In genomic region chr18:8503287-8503686, GRCh38 we compare ENCODE assay signal across 25 cellular contexts.
"Had no signal": no experiment of that assay in that cellular context is flagged by ENCODE, and none has a peak within 500 bp of the region (broad histone marks: within the 10 kb centered on the region; RNA-seq: fewer than 3 reads in every experiment).

No MANE protein-coding gene starts in this region.

- H3K4me3 ChIP-seq: esophagus muscularis mucosa, gastroesophageal sphincter, heart left ventricle, lower lobe of right lung, neural progenitor cell, right lobe of liver, suprapubic skin, tibial nerve had no signal

- H3K9me3 ChIP-seq: esophagus muscularis mucosa, gastroesophageal sphincter, heart left ventricle, lower lobe of right lung, right lobe of liver, suprapubic skin, tibial nerve had no signal

- DNase-seq: activated CD4-positive, alpha-beta T cell treated with anti-CD3 and anti-CD28 coated beads for 1 hour; activated T-cell treated with anti-CD3 and anti-CD28 coated beads, Interleukin-2, amount 50 U/mL, for 1 hour; aorta; brain microvascular endothelial cell; central memory CD4-positive, alpha-beta T cell; dermis blood vessel endothelial cell; effector memory CD4-positive, alpha-beta T cell; heart left ventricle; islet precursor cell; left colon; lower lobe of right lung; mesendoderm; naive thymus-derived CD8-positive, alpha-beta T cell; posterior cingulate gyrus; right lobe of liver; small intestine; stimulated activated CD4-positive, alpha-beta T cell treated with anti-CD3 and anti-CD28 coated beads, Interleukin-2, amount 100 ng/mL, for 24 hours; stimulated activated naive CD8-positive, alpha-beta T cell treated with anti-CD3 and anti-CD28 coated beads, Interleukin-15, amount 100 ng/mL, for 72 hours had no signal

- H3K27me3 Mint-ChIP-seq: stimulated activated naive CD8-positive, alpha-beta T cell treated with anti-CD3 and anti-CD28 coated beads, Interleukin-15, amount 100 ng/mL, for 72 hours had no signal

- H2AFZ ChIP-seq: neural progenitor cell had no signal

- H3K27ac Mint-ChIP-seq: activated naive CD4-positive, alpha-beta T cell treated with anti-CD3 and anti-CD28 coated beads, Interleukin-2, amount 50 U/mL, for 72 hours; naive thymus-derived CD8-positive, alpha-beta T cell; neural progenitor cell; stimulated activated effector memory CD8-positive, alpha-beta T cell treated with anti-CD3 and anti-CD28 coated beads, Interleukin-12 subunit alpha, Interleukin-12 subunit beta, amount 100 ng/mL, for 72 hours; stimulated activated naive CD8-positive, alpha-beta T cell treated with anti-CD3 and anti-CD28 coated beads, Interleukin-15, amount 100 ng/mL, for 72 hours had no signal

- H3K4me1 Mint-ChIP-seq: naive thymus-derived CD8-positive, alpha-beta T cell; stimulated activated effector memory CD8-positive, alpha-beta T cell treated with anti-CD3 and anti-CD28 coated beads, Interleukin-12 subunit alpha, Interleukin-12 subunit beta, amount 100 ng/mL, for 72 hours; stimulated activated naive CD8-positive, alpha-beta T cell treated with anti-CD3 and anti-CD28 coated beads, Interleukin-15, amount 100 ng/mL, for 72 hours had no signal

- H3K27me3 ChIP-seq: brain microvascular endothelial cell, heart left ventricle, neural progenitor cell, right lobe of liver, suprapubic skin, tibial nerve had no signal

- H3K9me3 Mint-ChIP-seq: activated naive CD4-positive, alpha-beta T cell treated with anti-CD3 and anti-CD28 coated beads, Interleukin-2, amount 50 U/mL, for 72 hours; stimulated activated effector memory CD8-positive, alpha-beta T cell treated with anti-CD3 and anti-CD28 coated beads, Interleukin-12 subunit alpha, Interleukin-12 subunit beta, amount 100 ng/mL, for 72 hours; stimulated activated naive CD8-positive, alpha-beta T cell treated with anti-CD3 and anti-CD28 coated beads, Interleukin-15, amount 100 ng/mL, for 72 hours had no signal

- FAIRE-seq: small intestine had no signal

- H3K36me3 Mint-ChIP-seq: activated naive CD4-positive, alpha-beta T cell treated with anti-CD3 and anti-CD28 coated beads, Interleukin-2, amount 50 U/mL, for 72 hours; naive thymus-derived CD8-positive, alpha-beta T cell; neural progenitor cell; stimulated activated effector memory CD8-positive, alpha-beta T cell treated with anti-CD3 and anti-CD28 coated beads, Interleukin-12 subunit alpha, Interleukin-12 subunit beta, amount 100 ng/mL, for 72 hours had no signal

- H3K4me3 Mint-ChIP-seq: naive thymus-derived CD8-positive, alpha-beta T cell; neural progenitor cell; stimulated activated effector memory CD8-positive, alpha-beta T cell treated with anti-CD3 and anti-CD28 coated beads, Interleukin-12 subunit alpha, Interleukin-12 subunit beta, amount 100 ng/mL, for 72 hours; stimulated activated naive CD8-positive, alpha-beta T cell treated with anti-CD3 and anti-CD28 coated beads, Interleukin-15, amount 100 ng/mL, for 72 hours had no signal

- H3K4me1 ChIP-seq: heart left ventricle, lower lobe of right lung, neural progenitor cell, right lobe of liver, suprapubic skin had no signal

- H3K9ac ChIP-seq: neural progenitor cell had no signal

- ATAC-seq: activated naive CD4-positive, alpha-beta T cell treated with anti-CD3 and anti-CD28 coated beads, Interleukin-2, amount 50 U/mL, for 72 hours; gastroesophageal sphincter; heart left ventricle; left colon; lower lobe of right lung; naive thymus-derived CD8-positive, alpha-beta T cell; right lobe of liver; stimulated activated effector memory CD8-positive, alpha-beta T cell treated with anti-CD3 and anti-CD28 coated beads, Interleukin-12 subunit alpha, Interleukin-12 subunit beta, amount 100 ng/mL, for 72 hours; stimulated activated naive CD8-positive, alpha-beta T cell treated with anti-CD3 and anti-CD28 coated beads, Interleukin-15, amount 100 ng/mL, for 72 hours had no signal

- H3K4me2 ChIP-seq: neural progenitor cell had no signal

- H3K27ac ChIP-seq: brain microvascular endothelial cell, esophagus muscularis mucosa, gastroesophageal sphincter, heart left ventricle, lower lobe of right lung, neural progenitor cell, right lobe of liver, suprapubic skin, tibial nerve had no signal

- H3K36me3 ChIP-seq: brain microvascular endothelial cell, esophagus muscularis mucosa, gastroesophageal sphincter, heart left ventricle, lower lobe of right lung, neural progenitor cell, right lobe of liver, suprapubic skin, tibial nerve had no signal
